14 cellular contexts compared by ENCODE assay signal in the genomic region with DNA sequence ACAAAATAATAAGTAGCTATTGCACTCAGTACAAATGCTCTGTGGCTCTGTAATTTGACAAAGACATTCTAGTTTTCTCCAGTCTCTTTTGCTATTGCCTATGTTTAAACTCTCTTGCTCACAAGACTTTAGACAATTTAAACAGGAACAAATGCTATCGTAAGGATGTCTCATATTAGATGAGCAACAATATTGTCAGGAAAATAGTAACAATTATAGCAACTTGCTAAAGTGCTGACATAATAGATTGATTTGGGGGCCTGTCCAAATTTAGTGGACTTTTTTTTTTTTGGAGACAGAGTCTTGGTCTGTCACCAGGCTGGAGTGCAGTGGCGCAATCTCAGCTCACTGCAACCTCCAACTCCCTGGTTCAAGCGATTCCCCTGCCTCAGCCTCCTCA.
"Had no signal": no experiment of that assay in that cellular context is flagged by ENCODE, and none has a peak within 500 bp of the region (broad histone marks: within the 10 kb centered on the region; RNA-seq: fewer than 3 reads in every experiment).

No MANE protein-coding gene starts in this region.

- H3K9me3 ChIP-seq: adrenal gland, tibial nerve had no signal

- H3K27ac Mint-ChIP-seq: endodermal cell; mesothelial cell of epicardium; stimulated activated naive B cell treated with anti-CD40 and anti-IgM and Interleukin-4, amounts not matched to agents 10 μg/mL and 1 μg/mL and 100 μg/mL, for 72 hours had no signal

- H3K27me3 Mint-ChIP-seq: stimulated activated naive B cell treated with anti-CD40 and anti-IgM and Interleukin-4, amounts not matched to agents 10 μg/mL and 1 μg/mL and 100 μg/mL, for 72 hours had no signal

- H3K36me3 ChIP-seq: adrenal gland had no signal

- H3K4me3 ChIP-seq: adrenal gland, lung, tibial nerve had no signal

- H3K27me3 ChIP-seq: adrenal gland, tibial nerve had no signal

- DNase-seq: activated CD4-positive, alpha-beta T cell treated with anti-CD3 and anti-CD28 coated beads for 4 hours; activated CD8-positive, alpha-beta memory T cell treated with anti-CD3 and anti-CD28 coated beads for 24 hours; activated naive CD4-positive, alpha-beta T cell treated with Interleukin-2 at 50 U/mL for 16 hours; adrenal gland; endodermal cell; islet precursor cell; stimulated activated CD4-positive, alpha-beta T cell treated with anti-CD3 and anti-CD28 coated beads, Interleukin-12 subunit alpha, Interleukin-12 subunit beta, amount 100 ng/mL, for 4 hours; stimulated activated naive B cell treated with anti-CD40 and anti-IgM and Interleukin-4, amounts not matched to agents 10 μg/mL and 1 μg/mL and 100 μg/mL, for 72 hours; substantia nigra had no signal

- H3K27ac ChIP-seq: adrenal gland, parathyroid adenoma, tibial nerve had no signal

- H3K9me3 Mint-ChIP-seq: endodermal cell; mesothelial cell of epicardium; stimulated activated naive B cell treated with anti-CD40 and anti-IgM and Interleukin-4, amounts not matched to agents 10 μg/mL and 1 μg/mL and 100 μg/mL, for 72 hours had no signal

- ATAC-seq: SK-N-SH treated with all-trans-retinoic acid at 6 μM for 48 hours; stimulated activated naive B cell treated with anti-CD40 and anti-IgM and Interleukin-4, amounts not matched to agents 10 μg/mL and 1 μg/mL and 100 μg/mL, for 72 hours had no signal

- H3K4me3 Mint-ChIP-seq: endodermal cell; mesothelial cell of epicardium; stimulated activated naive B cell treated with anti-CD40 and anti-IgM and Interleukin-4, amounts not matched to agents 10 μg/mL and 1 μg/mL and 100 μg/mL, for 72 hours had no signal

- H3K4me1 ChIP-seq: parathyroid adenoma had no signal
